In the genomic region with DNA sequence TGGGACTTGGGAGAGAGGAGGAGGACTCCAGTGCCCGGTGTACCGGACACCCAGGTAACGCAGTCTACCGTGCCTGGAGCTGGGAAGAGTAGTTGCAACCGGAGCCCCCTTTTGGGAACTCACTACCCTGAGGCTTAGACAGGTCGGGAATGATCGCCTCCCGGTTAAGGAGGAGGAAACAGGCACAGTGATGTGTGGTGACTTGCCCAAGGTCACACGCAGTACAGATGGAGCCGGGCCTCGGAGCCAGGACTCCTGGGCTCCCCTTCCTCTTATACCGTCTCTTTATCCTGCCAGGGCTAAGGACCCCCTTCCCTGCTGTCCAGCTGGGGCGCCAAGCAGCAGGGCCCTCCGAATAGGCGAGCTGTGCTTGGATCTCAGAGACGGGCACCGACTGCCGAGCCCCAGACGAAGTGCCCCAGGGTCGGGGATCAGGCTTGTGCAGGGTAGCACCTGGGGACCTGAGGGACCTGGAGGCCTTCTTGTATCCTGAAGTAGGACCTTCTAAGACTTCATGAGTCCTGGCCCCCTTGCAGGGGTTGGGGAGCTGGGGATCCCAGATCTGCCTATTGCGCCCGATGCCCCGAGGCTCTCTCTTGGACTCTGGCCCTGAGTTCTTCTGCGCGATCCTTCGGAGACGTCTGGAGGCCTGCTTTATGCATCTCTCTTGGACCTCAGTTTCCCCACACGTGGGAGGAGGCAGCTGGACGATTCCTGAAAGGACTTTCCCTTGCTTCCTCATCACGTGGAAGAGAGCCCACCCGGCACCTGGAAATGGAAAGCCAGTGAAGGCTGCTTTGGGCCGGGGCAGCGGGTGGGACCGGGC, we compare ENCODE assay signal across 1 cellular context.
TF ChIP-seq lines count a peak whose summit lies in the region.

No MANE protein-coding gene starts in this region.

TF ChIP-seq in liver, 16 proteins besides CTCF, POLR2A, EP300 and RAD21 (continued from another document):
- TF ChIP-seq, protein P1, sequence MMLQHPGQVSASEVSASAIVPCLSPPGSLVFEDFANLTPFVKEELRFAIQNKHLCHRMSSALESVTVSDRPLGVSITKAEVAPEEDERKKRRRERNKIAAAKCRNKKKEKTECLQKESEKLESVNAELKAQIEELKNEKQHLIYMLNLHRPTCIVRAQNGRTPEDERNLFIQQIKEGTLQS (IDR thresholded peaks at IDR 0.05), result no peak
